ENCODE assay signal across 19 cellular contexts in the genomic region with DNA sequence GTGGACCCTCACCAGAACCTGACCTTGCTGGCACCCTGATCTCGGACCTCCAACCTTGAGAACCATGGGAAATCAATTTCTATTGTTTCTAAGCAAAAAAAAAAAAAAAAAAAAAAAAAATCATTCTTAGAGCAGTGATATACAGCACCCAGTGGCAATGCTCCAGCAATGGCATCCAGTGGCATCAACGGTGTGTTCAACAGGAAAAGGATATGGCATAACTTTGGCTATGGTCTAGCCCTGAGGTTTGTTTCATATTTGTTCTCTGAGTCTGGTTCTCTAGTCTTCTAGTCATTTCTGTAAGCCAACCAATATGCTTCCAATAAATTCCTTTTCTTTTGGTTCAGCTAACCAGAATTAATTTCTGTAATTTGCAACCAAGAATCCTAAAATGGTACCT. TPM values are rescaled to one million over a fixed set of nuclear protein-coding genes. Genes with fewer than 3 reads are reported as not detected.
A peak's percentile ranks its signal among the peaks of the same experiment; 100 is the strongest.
DNase-seq lines count a peak whose midpoint lies in the region; ATAC-seq and TF ChIP-seq lines count a peak whose summit lies in the region.
"Had no signal": no experiment of that assay in that cellular context is flagged by ENCODE, and none has a peak within 500 bp of the region (broad histone marks: within the 10 kb centered on the region; RNA-seq: fewer than 3 reads in every experiment).

No MANE protein-coding gene starts in this region.

- no peak overlapping the region for H3K27ac ChIP-seq in BLaER1 treated with 17β-estradiol and CSF1 and Interleukin-3, amounts not matched to agents 10 nM and 100 nM
- peak overlapping the region; percentile 56 for H3K27ac ChIP-seq in OCI-LY7 (ENCODE audit: low read depth, low read length, poor library complexity, severe bottlenecking)
- no peak overlapping the region for H3K27ac ChIP-seq in right atrium auricular region
- H3K27ac ChIP-seq: tibial nerve had no signal

- H2AFZ ChIP-seq in OCI-LY7 (ENCODE audit: low read length) = no peak overlapping the region

- H3K9me3 ChIP-seq in BLaER1 treated with 17β-estradiol and CSF1 and Interleukin-3, amounts not matched to agents 10 nM and 100 nM (replicated peaks in 1 of 11) = no peaks in the 10 kb centered on the region
- H3K9me3 ChIP-seq in OCI-LY7 (ENCODE audit: low read length) (no peaks in the 10 kb centered on the region), right atrium auricular region (no peaks in the 10 kb centered on the region)
- H3K9me3 ChIP-seq: BE2C, tibial nerve had no signal

- POLR2A ChIA-PET in OCI-LY7 (lab: Charles Lee) = interaction anchor here (1.1 kb wide), 1 partner anchor 12 kb away, joined by 3 read pairs; no protein-coding TSS in a partner anchor

- H3K4me1 ChIP-seq in BLaER1 treated with 17β-estradiol and CSF1 and Interleukin-3, amounts not matched to agents 10 nM and 100 nM = peaks cover 20 to 43% (median 31%) of the 10 kb centered on the region in 10 experiments
- H3K4me1 ChIP-seq in OCI-LY7 (ENCODE audit: insufficient read depth, low read length, poor library complexity, severe bottlenecking) (peaks cover 63% of the 10 kb centered on the region), right atrium auricular region (no peaks in the 10 kb centered on the region)

- ATAC-seq in HG03460 (IDR thresholded peaks at IDR 0.05; ENCODE audit: unreplicated experiment) = no peak

- no peak overlapping the region for H3K9ac ChIP-seq in BLaER1 treated with 17β-estradiol and CSF1 and Interleukin-3, amounts not matched to agents 10 nM and 100 nM

- CTCF ChIA-PET in OCI-LY7 (lab: Charles Lee; ENCODE audit: unreplicated experiment) = no interaction called here

- H3K36me3 Mint-ChIP-seq in immature natural killer cell (peaks cover 4 to 5% (median 4%) of the 10 kb centered on the region in 3 donors), progenitor cell of endocrine pancreas (ENCODE audit: insufficient read depth) (no peaks in the 10 kb centered on the region), osteocyte (ENCODE audit: unreplicated experiment) (no peaks in the 10 kb centered on the region)

- H3K27me3 Mint-ChIP-seq in immature natural killer cell (ENCODE audit: low read depth in 3 of 3) (peaks cover 0 to 2% (median 2%) of the 10 kb centered on the region in 3 donors), progenitor cell of endocrine pancreas (no peaks in the 10 kb centered on the region), osteocyte (ENCODE audit: unreplicated experiment) (no peaks in the 10 kb centered on the region)

- no peaks in the 10 kb centered on the region for H3K9me3 Mint-ChIP-seq in immature natural killer cell
- H3K9me3 Mint-ChIP-seq in progenitor cell of endocrine pancreas (ENCODE audit: low read depth) = no peaks in the 10 kb centered on the region
- no peaks in the 10 kb centered on the region for H3K9me3 Mint-ChIP-seq in osteocyte (ENCODE audit: unreplicated experiment)

- H3K27ac Mint-ChIP-seq in immature natural killer cell = peak overlapping the region; percentile 32 to 75 (median 58)
- no peak overlapping the region for H3K27ac Mint-ChIP-seq in progenitor cell of endocrine pancreas
- no peak overlapping the region for H3K27ac Mint-ChIP-seq in osteocyte (ENCODE audit: unreplicated experiment)

- H3K4me1 Mint-ChIP-seq in immature natural killer cell = peaks cover 47 to 72% of the 10 kb centered on the region in 2 donors
- H3K4me1 Mint-ChIP-seq in progenitor cell of endocrine pancreas (ENCODE audit: low read depth) = peaks cover 7% of the 10 kb centered on the region
- peaks cover 4% of the 10 kb centered on the region for H3K4me1 Mint-ChIP-seq in osteocyte (ENCODE audit: unreplicated experiment)

- H3K79me2 ChIP-seq in OCI-LY7 (ENCODE audit: insufficient read depth, low read depth, low read length) = peaks cover 96% of the 10 kb centered on the region

- intact Hi-C loops in OCI-LY7 (cut with micrococcal nuclease; ENCODE audit: unreplicated experiment) = no loop called here

- H3K27me3 ChIP-seq in BLaER1 treated with 17β-estradiol and CSF1 and Interleukin-3, amounts not matched to agents 10 nM and 100 nM = no peaks in the 10 kb centered on the region
- no peaks in the 10 kb centered on the region for H3K27me3 ChIP-seq in right atrium auricular region
- H3K27me3 ChIP-seq: BE2C, tibial nerve had no signal

- peaks cover 0 to 67% (median 27%) of the 10 kb centered on the region in 11 experiments; a peak in 10 of 22 replicates for H4K20me1 ChIP-seq in BLaER1 treated with 17β-estradiol and CSF1 and Interleukin-3, amounts not matched to agents 10 nM and 100 nM
- H4K20me1 ChIP-seq in OCI-LY7 (ENCODE audit: insufficient read depth, low read length) = peaks cover 13% of the 10 kb centered on the region; the same call in 1 of the 2 replicates

- no TSS peak for BruUV-seq in OCI-LY7 (replicated peaks; lab: Mats Ljungman, UMichigan)

- no peak overlapping the region for H3K4me3 ChIP-seq in BLaER1 treated with 17β-estradiol and CSF1 and Interleukin-3, amounts not matched to agents 10 nM and 100 nM
- no peak overlapping the region for H3K4me3 ChIP-seq in OCI-LY7 (ENCODE audit: low read depth, low read length, poor library complexity, severe bottlenecking)
- no peak overlapping the region for H3K4me3 ChIP-seq in right atrium auricular region
- H3K4me3 ChIP-seq: tibial nerve had no signal

- H3K4me3 Mint-ChIP-seq in immature natural killer cell (peak overlapping the region in 1 of 5 donors; percentile 54), progenitor cell of endocrine pancreas (ENCODE audit: low read depth) (no peak overlapping the region), osteocyte (ENCODE audit: unreplicated experiment) (no peak overlapping the region)

- DNase-seq in EL (peak; percentile 7), OCI-LY7 (ENCODE audit: low spot score) (no peak), immature natural killer cell (no peak), right atrium auricular region (ENCODE audit: low spot score) (no peak), progenitor cell of endocrine pancreas (ENCODE audit: low spot score, unreplicated experiment) (no peak), osteocyte (ENCODE audit: extremely low spot score, unreplicated experiment) (no peak)
- DNase-seq: activated CD8-positive, alpha-beta memory T cell treated with anti-CD3 and anti-CD28 coated beads, Interleukin-2, amount 50 U/mL, for 4 hours; BE2C; effector CD8-positive, alpha-beta T cell; hippocampal formation; KBM-7; kidney glomerular epithelial cell; NCI-H1417 treated with DMSO at 0.1 percent for 48 hours; nucleus accumbens; RPMI8226; stimulated activated CD4-positive, alpha-beta T cell treated with anti-CD3 and anti-CD28 coated beads, Interleukin-4, amount 100 ng/mL, for 24 hours had no signal

- TF ChIP-seq CTCF in OCI-LY7 (conservative IDR thresholded peaks at IDR 0.05; ENCODE audit: low read length) (no peak), right atrium auricular region (IDR thresholded peaks at IDR 0.05) (no peak), progenitor cell of endocrine pancreas (IDR thresholded peaks at IDR 0.05; ENCODE audit: unreplicated experiment) (no peak), osteocyte (IDR thresholded peaks at IDR 0.05) (no peak)

- H3K4me2 ChIP-seq in BLaER1 treated with 17β-estradiol and CSF1 and Interleukin-3, amounts not matched to agents 10 nM and 100 nM = peak overlapping the region in 8 of 11 experiments; percentile 14 to 51 (median 32); a peak in 13 of 22 replicates
- H3K4me2 ChIP-seq in OCI-LY7 (ENCODE audit: low read length) = no peak overlapping the region

- no peaks in the 10 kb centered on the region for H3K9me2 ChIP-seq in OCI-LY7 (ENCODE audit: insufficient read depth, low read length)

- H3K36me3 ChIP-seq in BLaER1 treated with 17β-estradiol and CSF1 and Interleukin-3, amounts not matched to agents 10 nM and 100 nM = peaks cover 0 to 13% (median 0%) of the 10 kb centered on the region in 11 experiments; a peak in 5 of 22 replicates
- H3K36me3 ChIP-seq in OCI-LY7 (ENCODE audit: insufficient read depth, low read length) (peaks cover 24% of the 10 kb centered on the region; the same call in 1 of the 2 replicates), right atrium auricular region (no peaks in the 10 kb centered on the region)
- H3K36me3 ChIP-seq: BE2C, tibial nerve had no signal

RNA-seq across cellular contexts. Expression of gene DENND4A, which starts 19.2 kb away (rescaled TPM):
- 42.7 and 47.9 TPM in 2 replicates for total RNA-seq in OCI-LY7 (2014; rRNA removed; shearing (Covaris generic))
- total RNA-seq in OCI-LY7 (2022) = 86.5 and 96.3 TPM in 2 replicates
- 10 to 100 TPM in 1 of 3 donors, 1 to 10 TPM in 2; 6.4 to 18.9 (median 6.5) TPM for polyA plus RNA-seq in immature natural killer cell
- total RNA-seq in right atrium auricular region = 10 to 100 TPM; 15.2 to 19.4 TPM
- total RNA-seq in progenitor cell of endocrine pancreas = 17.5 and 17.9 TPM in 2 replicates
- 22.5 and 24.5 TPM in 2 replicates for total RNA-seq in osteocyte

Comparison
In these comparisons a context has a peak if more than half of its experiments do, and no peak if none do; other contexts are left out.
1. H3K27ac Mint-ChIP-seq: peak in immature natural killer cell (6 of 6); none in progenitor cell of endocrine pancreas (single experiment) and osteocyte (single experiment).